Comparison of ENCODE assay signal across 1 cellular context in genomic region chr17:80633994-80634566, GRCh38.
TF ChIP-seq lines count a peak whose summit lies in the region.

No MANE protein-coding gene starts in this region.

TF ChIP-seq in HepG2, 621 proteins besides CTCF, POLR2A, EP300 and RAD21 (continued from another document):
- TF ChIP-seq FOXP4 (CRISPR knock-in tag; IDR thresholded peaks at IDR 0.05) (no peak), STAG1 (CRISPR knock-in tag; IDR thresholded peaks at IDR 0.05) (no peak), NONO (IDR thresholded peaks at IDR 0.05) (no peak), NONO (CRISPR knock-in tag; conservative IDR thresholded peaks at IDR 0.05) (0 out of 2 replicates have a peak, but pooled peaks have one; percentile 27), ZBTB46 (CRISPR knock-in tag; IDR thresholded peaks at IDR 0.05; ENCODE audit: borderline replicate concordance) (no peak), ZNF646 (CRISPR knock-in tag; IDR thresholded peaks at IDR 0.05) (peak; percentile 67; the same call in 1 of the 2 replicates), CENPT (CRISPR knock-in tag; IDR thresholded peaks at IDR 0.05; ENCODE audit: low read depth) (0 out of 2 replicates have a peak, but pooled peaks have one; percentile 38), ZFYVE20 (CRISPR knock-in tag; IDR thresholded peaks at IDR 0.05; ENCODE audit: borderline replicate concordance, low read depth) (0 out of 2 replicates have a peak, but pooled peaks have one; percentile 11), ZNF788 (CRISPR knock-in tag; IDR thresholded peaks at IDR 0.05; ENCODE audit: borderline replicate concordance) (no peak), SMC3 (IDR thresholded peaks at IDR 0.05; ENCODE audit: low read length) (no peak), ZNF34 (CRISPR knock-in tag; IDR thresholded peaks at IDR 0.05; ENCODE audit: borderline replicate concordance) (no peak), ZKSCAN1 (IDR thresholded peaks at IDR 0.05; ENCODE audit: low read length) (peak; percentile 74), ZNF614 (CRISPR knock-in tag; IDR thresholded peaks at IDR 0.05; ENCODE audit: borderline replicate concordance) (no peak), MAFG (CRISPR knock-in tag; IDR thresholded peaks at IDR 0.05) (no peak), JUN (CRISPR knock-in tag; IDR thresholded peaks at IDR 0.05) (no peak), SKIL (CRISPR knock-in tag; IDR thresholded peaks at IDR 0.05; ENCODE audit: borderline replicate concordance) (peak; percentile 51), AGO2 (optimal IDR thresholded peaks at IDR 0.05; ENCODE audit: low read depth, low read length) (peak; percentile 35), SMAD3 (CRISPR knock-in tag; IDR thresholded peaks at IDR 0.05) (no peak), NFIB (CRISPR knock-in tag; IDR thresholded peaks at IDR 0.05; ENCODE audit: borderline replicate concordance) (no peak), BRD4 (CRISPR knock-in tag; IDR thresholded peaks at IDR 0.05) (no peak), CHD4 (IDR thresholded peaks at IDR 0.05; ENCODE audit: borderline replicate concordance, low read length) (0 out of 2 replicates have a peak, but pooled peaks have one; percentile 31), IKZF4 (CRISPR knock-in tag; IDR thresholded peaks at IDR 0.05; ENCODE audit: borderline replicate concordance, low read depth, not compliant biosample characterization) (no peak), RFX5 (IDR thresholded peaks at IDR 0.05; ENCODE audit: low read depth, low read length) (no peak), ZBTB10 (CRISPR knock-in tag; IDR thresholded peaks at IDR 0.05; ENCODE audit: borderline replicate concordance) (no peak), MLXIP (CRISPR knock-in tag; IDR thresholded peaks at IDR 0.05; ENCODE audit: borderline replicate concordance) (no peak), ZMYM3 (CRISPR knock-in tag; IDR thresholded peaks at IDR 0.05) (0 out of 2 replicates have a peak, but pooled peaks have one; percentile 15), DNMT1 (CRISPR knock-in tag; IDR thresholded peaks at IDR 0.05) (peak; percentile 73; the same call in 1 of the 2 replicates), ZNF780A (CRISPR knock-in tag; IDR thresholded peaks at IDR 0.05) (0 out of 2 replicates have a peak, but pooled peaks have one; percentile 51), ZNF724P (CRISPR knock-in tag; IDR thresholded peaks at IDR 0.05; ENCODE audit: borderline replicate concordance) (no peak)
